ENCODE assay signal across 24 cellular contexts in genomic region chr17:80452173-80452915, GRCh38. TPM values are rescaled to one million over a fixed set of nuclear protein-coding genes. Genes with fewer than 3 reads are reported as not detected.
DNase-seq lines count a peak whose midpoint lies in the region; ATAC-seq, FAIRE-seq and TF ChIP-seq lines count a peak whose summit lies in the region.
"Had no signal": no experiment of that assay in that cellular context is flagged by ENCODE, and none has a peak within 500 bp of the region (broad histone marks: within the 10 kb centered on the region; RNA-seq: fewer than 3 reads in every experiment).

No MANE protein-coding gene starts in this region.

- H2AFZ ChIP-seq in HepG2 (ENCODE audit: low read length) (no peak overlapping the region), MM.1S (ENCODE audit: low read length) (no peak overlapping the region)
- H2AFZ ChIP-seq: parathyroid adenoma had no signal

- no peaks in the 10 kb centered on the region for H3K27me3 Mint-ChIP-seq in activated CD4-positive, alpha-beta T cell treated with anti-CD3 and anti-CD28 coated beads, Interleukin-2, amount 10 ng/mL, durations not matched to agents 24 days and 14 days
- peaks cover 3% of the 10 kb centered on the region for H3K27me3 Mint-ChIP-seq in activated T-helper 17 cell treated with anti-CD3 and anti-CD28 coated beads, Interleukin-2, amount 50 U/mL, for 72 hours

- H3K4me1 Mint-ChIP-seq in activated CD4-positive, alpha-beta T cell treated with anti-CD3 and anti-CD28 coated beads, Interleukin-2, amount 10 ng/mL, durations not matched to agents 24 days and 14 days = peaks cover 30% of the 10 kb centered on the region
- peaks cover 5% of the 10 kb centered on the region for H3K4me1 Mint-ChIP-seq in activated T-helper 17 cell treated with anti-CD3 and anti-CD28 coated beads, Interleukin-2, amount 50 U/mL, for 72 hours

- no peak overlapping the region for H3K4me3 Mint-ChIP-seq in activated CD4-positive, alpha-beta T cell treated with anti-CD3 and anti-CD28 coated beads, Interleukin-2, amount 10 ng/mL, durations not matched to agents 24 days and 14 days
- H3K4me3 Mint-ChIP-seq in activated T-helper 17 cell treated with anti-CD3 and anti-CD28 coated beads, Interleukin-2, amount 50 U/mL, for 72 hours = peak overlapping the region; percentile 92

- H3K79me2 ChIP-seq in HepG2 (ENCODE audit: insufficient read depth, low read length) (no peaks in the 10 kb centered on the region), MM.1S (ENCODE audit: low read length) (no peaks in the 10 kb centered on the region)
- H3K79me2 ChIP-seq: parathyroid adenoma had no signal

- no peak for ATAC-seq in activated T-helper 17 cell treated with anti-CD3 and anti-CD28 coated beads, Interleukin-2, amount 50 U/mL, for 72 hours (replicated peaks)
- ATAC-seq in HepG2 (no peak), GM21515 (IDR thresholded peaks at IDR 0.05; ENCODE audit: unreplicated experiment) (no peak)
- ATAC-seq: effector memory CD8-positive, alpha-beta T cell; heart left ventricle; sciatic nerve had no signal

- H3F3A ChIP-seq in MM.1S (ENCODE audit: insufficient read depth, low read length) = peaks cover 9% of the 10 kb centered on the region; the same call in 1 of the 2 replicates

- in situ Hi-C loops in HepG2 (cut with HindIII; ENCODE audit: extremely low pct_ligation_motif_present, low pct_unique_long_range_greater_than_20kb) = no loop called here

- TF ChIP-seq EP300 in HepG2 (IDR thresholded peaks at IDR 0.05; ENCODE audit: low read depth in 2 of 2, low read length in 2 of 2) = no peak
- no peak for TF ChIP-seq EP300 in HepG2 (CRISPR knock-in tag; IDR thresholded peaks at IDR 0.05; ENCODE audit: borderline replicate concordance)

- H3K9me3 Mint-ChIP-seq in activated CD4-positive, alpha-beta T cell treated with anti-CD3 and anti-CD28 coated beads, Interleukin-2, amount 10 ng/mL, durations not matched to agents 24 days and 14 days = no peaks in the 10 kb centered on the region
- no peaks in the 10 kb centered on the region for H3K9me3 Mint-ChIP-seq in activated T-helper 17 cell treated with anti-CD3 and anti-CD28 coated beads, Interleukin-2, amount 50 U/mL, for 72 hours
- H3K9me3 Mint-ChIP-seq: effector memory CD8-positive, alpha-beta T cell had no signal

- BruUV-seq in HepG2 (replicated peaks; lab: Mats Ljungman, UMichigan) = no TSS peak

- H3K27me3 ChIP-seq in HepG2 (ENCODE audit: control insufficient read depth in 1 of 2, insufficient read depth in 2 of 2, low read length in 2 of 2) (peaks cover 11 to 52% of the 10 kb centered on the region in 2 experiments; a peak in 4 of 5 replicates), MM.1S (replicated peaks; ENCODE audit: insufficient read depth, low read length) (peaks cover 79% of the 10 kb centered on the region)
- H3K27me3 ChIP-seq: heart left ventricle, tibial nerve had no signal

- H3K27ac ChIP-seq in HepG2 (ENCODE audit: extremely low read length, insufficient read depth, low read length) = no peak overlapping the region
- no peak overlapping the region for H3K27ac ChIP-seq in MM.1S (ENCODE audit: low read length)
- H3K27ac ChIP-seq: heart left ventricle, left ventricle myocardium inferior, parathyroid adenoma, tibial nerve had no signal

- H4K20me1 ChIP-seq in HepG2 (ENCODE audit: insufficient read depth, low read length) (no peaks in the 10 kb centered on the region), MM.1S (ENCODE audit: insufficient read depth, low read length) (no peaks in the 10 kb centered on the region)

- 47% methylated on average over 10 of the region's 14 CpGs for WGBS in HepG2 (ENCODE audit: low lambda C conversion rate)

- no peak overlapping the region for H3K4me3 ChIP-seq in HepG2 (replicated peaks in 1 of 3; ENCODE audit: insufficient read depth in 1 of 3, low read depth in 2 of 3, low read length in 3 of 3)
- H3K4me3 ChIP-seq in MM.1S (ENCODE audit: low read length) = no peak overlapping the region
- H3K4me3 ChIP-seq: heart left ventricle, left ventricle myocardium inferior, tibial nerve had no signal

- intact Hi-C loops in activated CD4-positive, alpha-beta T cell treated with anti-CD3 and anti-CD28 coated beads, Interleukin-2, amount 10 ng/mL, durations not matched to agents 24 days and 14 days (cut with micrococcal nuclease) = no loop called here
- intact Hi-C loops in HepG2 (cut with micrococcal nuclease; ENCODE audit: unreplicated experiment) = no loop called here

- TF ChIP-seq POLR2A in HepG2 (IDR thresholded peaks at IDR 0.05; ENCODE audit: insufficient read depth in 1 of 2, low read depth in 2 of 2, low read length in 2 of 2) = no peak

- H3K4me2 ChIP-seq in HepG2 (ENCODE audit: low read depth, low read length) = no peak overlapping the region
- H3K4me2 ChIP-seq in MM.1S (ENCODE audit: low read depth, low read length) = no peak overlapping the region

- peaks cover 37% of the 10 kb centered on the region for H3K4me1 ChIP-seq in HepG2 (ENCODE audit: insufficient read depth, low read length)
- H3K4me1 ChIP-seq in MM.1S (ENCODE audit: low read length) = peaks cover 10% of the 10 kb centered on the region

- DNase-seq in activated CD4-positive, alpha-beta T cell treated with anti-CD3 and anti-CD28 coated beads, Interleukin-2, amount 10 ng/mL, durations not matched to agents 24 days and 14 days = no peak
- no peak for DNase-seq in activated CD4-positive, alpha-beta T cell treated with anti-CD3 and anti-CD28 coated beads for 48 hours
- DNase-seq in HepG2 (ENCODE audit: low spot score) (no peak), OCI-M1 (lab: John Stamatoyannopoulos, UW) (no peak), DMS153 (lab: John Stamatoyannopoulos, UW) (no peak), MM.1S (no peak)
- DNase-seq: 8988T; activated CD4-positive, CD25-positive, alpha-beta regulatory T cell treated with anti-CD3 and anti-CD28 coated beads, Interleukin-2, amount 50 U/mL, for 72 hours; activated gamma-delta T cell treated with Interleukin-2 at 50 U/mL for 16 hours; amniotic stem cell; central memory CD4-positive, alpha-beta T cell; effector memory CD8-positive, alpha-beta T cell; heart left ventricle; left ventricle myocardium inferior; NCI-H187 treated with DMSO at 0.1 percent for 48 hours; NCI-H345; NK-92 treated with Interleukin-12 subunit alpha and Interleukin-12 subunit beta, amount 100 ng/mL, for 24 hours; stimulated activated naive CD4-positive, alpha-beta T cell had no signal

- H3K9me2 ChIP-seq in MM.1S (replicated peaks; ENCODE audit: insufficient read depth, low read length) = no peaks in the 10 kb centered on the region

- POLR2A ChIA-PET in HepG2 (lab: Yijun Ruan, JAX) = no interaction called here

- no peak for TF ChIP-seq RAD21 in HepG2 (CRISPR knock-in tag; IDR thresholded peaks at IDR 0.05)

- H3K27ac Mint-ChIP-seq in activated CD4-positive, alpha-beta T cell treated with anti-CD3 and anti-CD28 coated beads, Interleukin-2, amount 10 ng/mL, durations not matched to agents 24 days and 14 days = peak overlapping the region; percentile 2
- H3K27ac Mint-ChIP-seq in activated T-helper 17 cell treated with anti-CD3 and anti-CD28 coated beads, Interleukin-2, amount 50 U/mL, for 72 hours = peak overlapping the region; percentile 5

- H3K36me3 Mint-ChIP-seq in activated CD4-positive, alpha-beta T cell treated with anti-CD3 and anti-CD28 coated beads, Interleukin-2, amount 10 ng/mL, durations not matched to agents 24 days and 14 days (ENCODE audit: low read depth) = no peaks in the 10 kb centered on the region
- H3K36me3 Mint-ChIP-seq in activated T-helper 17 cell treated with anti-CD3 and anti-CD28 coated beads, Interleukin-2, amount 50 U/mL, for 72 hours (ENCODE audit: low read depth) = no peaks in the 10 kb centered on the region

- TF ChIP-seq CTCF in HepG2 (CRISPR knock-in tag; IDR thresholded peaks at IDR 0.05) (no peak), MM.1S (IDR thresholded peaks at IDR 0.05; ENCODE audit: low read length) (no peak)

- H3K36me3 ChIP-seq in HepG2 (replicated peaks in 1 of 2; ENCODE audit: control insufficient read depth in 1 of 2, insufficient read depth in 2 of 2, low read length in 2 of 2) (no peaks in the 10 kb centered on the region), MM.1S (replicated peaks; ENCODE audit: insufficient read depth, low read length) (no peaks in the 10 kb centered on the region)
- H3K36me3 ChIP-seq: heart left ventricle, left ventricle myocardium inferior, tibial nerve had no signal

- H3K9ac ChIP-seq in HepG2 (ENCODE audit: insufficient read depth, low read depth, low read length) (no peak overlapping the region), MM.1S (ENCODE audit: low read length) (no peak overlapping the region)
- H3K9ac ChIP-seq: parathyroid adenoma had no signal

- CTCF ChIA-PET in HepG2 (lab: Yijun Ruan, JAX; ENCODE audit: low intra/inter-chr PET ratio, low total read pairs) = no interaction called here

- FAIRE-seq in HepG2 (lab: Jason Lieb, UNC) = no peak
- FAIRE-seq: GM12891 had no signal

- no peaks in the 10 kb centered on the region for H3K9me3 ChIP-seq in HepG2 (ENCODE audit: low read length)
- H3K9me3 ChIP-seq in MM.1S (replicated peaks; ENCODE audit: insufficient read depth, low read length) = no peaks in the 10 kb centered on the region
- H3K9me3 ChIP-seq: heart left ventricle, left ventricle myocardium inferior, tibial nerve had no signal

RNA-seq across cellular contexts. Expression of gene NPTX1, which starts 24.1 kb away (rescaled TPM):
- total RNA-seq in activated CD4-positive, alpha-beta T cell treated with anti-CD3 and anti-CD28 coated beads, Interleukin-2, amount 10 ng/mL, durations not matched to agents 24 days and 14 days = 30.4 and 31.6 TPM in 2 replicates
- 10 to 100 TPM in 1 of 2 donors, 1 to 10 TPM in 1; 1.5 to 10.2 TPM for total RNA-seq in activated T-helper 17 cell treated with anti-CD3 and anti-CD28 coated beads, Interleukin-2, amount 50 U/mL, for 72 hours
- not detected in 2 replicates for total RNA-seq in HepG2 (2016; rRNA removed; fragmentation: Illumina TruSeq; extraction: Trizol)
- not detected in 2 replicates for total RNA-seq in HepG2 (2016; cell fraction: cytosol; rRNA removed; fragmentation: Illumina TruSeq; extraction: Trizol; ENCODE audit: low read depth)
- not detected in 2 replicates for total RNA-seq in HepG2 (2016; cell fraction: insoluble cytoplasmic fraction; rRNA removed; fragmentation: Illumina TruSeq; extraction: Trizol)
- total RNA-seq in HepG2 (2016; cell fraction: membrane; rRNA removed; fragmentation: Illumina TruSeq; extraction: Trizol) = not detected in 2 replicates
- total RNA-seq in HepG2 (2016; cell fraction: nucleus; rRNA removed; fragmentation: Illumina TruSeq; extraction: Trizol) = not detected in 2 replicates
- 0.01 TPM in 1 of 2 replicates, not detected in the other for polyA plus RNA-seq in HepG2 (2011; rRNA removed)
- not detected in 2 replicates for polyA plus RNA-seq in HepG2 (2011; cell fraction: cytosol; rRNA removed)
- polyA plus RNA-seq in HepG2 (2011; cell fraction: nucleus; rRNA removed) = not detected in 2 replicates
- polyA plus RNA-seq in HepG2 (2012) = not detected in 2 replicates
- not detected in 2 replicates for polyA plus RNA-seq in HepG2 (2016; cell fraction: cytosol; fragmentation: Illumina TruSeq; extraction: Trizol; ENCODE audit: low read depth)
- not detected in 2 replicates for polyA plus RNA-seq in HepG2 (2016; cell fraction: insoluble cytoplasmic fraction; fragmentation: Illumina TruSeq; extraction: Trizol; ENCODE audit: low read depth)
- polyA plus RNA-seq in HepG2 (2016; cell fraction: membrane; fragmentation: Illumina TruSeq; extraction: Trizol; ENCODE audit: low read depth) = not detected in 2 replicates
- polyA plus RNA-seq in HepG2 (2016; cell fraction: nucleus; fragmentation: Illumina TruSeq; extraction: Trizol; ENCODE audit: insufficient read depth, low read depth) = not detected in 2 replicates
- 17.0 TPM in 1 of 2 replicates, not detected in the other for polyA minus RNA-seq in HepG2 (2011; rRNA and poly(A)+ RNA removed; ENCODE audit: low replicate concordance)
- polyA minus RNA-seq in HepG2 (2011; cell fraction: cytosol; rRNA and poly(A)+ RNA removed) = 0.10 TPM in 1 of 2 replicates, not detected in the other
- 0.25 TPM in 1 of 2 replicates, not detected in the other for polyA minus RNA-seq in HepG2 (2011; cell fraction: nucleus; rRNA and poly(A)+ RNA removed)
- total RNA-seq: left ventricle myocardium inferior had no signal

RNA-seq across cellular contexts. Expression of gene ENDOV, which starts 37.4 kb away (rescaled TPM):
- 16.3 and 16.4 TPM in 2 replicates for total RNA-seq in activated CD4-positive, alpha-beta T cell treated with anti-CD3 and anti-CD28 coated beads, Interleukin-2, amount 10 ng/mL, durations not matched to agents 24 days and 14 days
- total RNA-seq in activated T-helper 17 cell treated with anti-CD3 and anti-CD28 coated beads, Interleukin-2, amount 50 U/mL, for 72 hours = 10 to 100 TPM in 1 of 2 donors, 1 to 10 TPM in 1; 9.7 to 20.1 TPM
- total RNA-seq in HepG2 (2016; rRNA removed; fragmentation: Illumina TruSeq; extraction: Trizol) = 15.1 and 16.0 TPM in 2 replicates
- total RNA-seq in HepG2 (2016; cell fraction: cytosol; rRNA removed; fragmentation: Illumina TruSeq; extraction: Trizol; ENCODE audit: low read depth) = 4.7 and 13.7 TPM in 2 replicates
- 13.4 and 18.2 TPM in 2 replicates for total RNA-seq in HepG2 (2016; cell fraction: insoluble cytoplasmic fraction; rRNA removed; fragmentation: Illumina TruSeq; extraction: Trizol)
- total RNA-seq in HepG2 (2016; cell fraction: membrane; rRNA removed; fragmentation: Illumina TruSeq; extraction: Trizol) = 11.1 and 11.3 TPM in 2 replicates
- total RNA-seq in HepG2 (2016; cell fraction: nucleus; rRNA removed; fragmentation: Illumina TruSeq; extraction: Trizol) = 12.0 and 13.2 TPM in 2 replicates
- polyA plus RNA-seq in HepG2 (2011; rRNA removed) = 17.1 and 19.8 TPM in 2 replicates
- 12.3 and 17.8 TPM in 2 replicates for polyA plus RNA-seq in HepG2 (2011; cell fraction: cytosol; rRNA removed)
- 45.5 and 45.6 TPM in 2 replicates for polyA plus RNA-seq in HepG2 (2011; cell fraction: nucleus; rRNA removed)
- polyA plus RNA-seq in HepG2 (2012) = 11.8 and 15.4 TPM in 2 replicates
- polyA plus RNA-seq in HepG2 (2016; cell fraction: cytosol; fragmentation: Illumina TruSeq; extraction: Trizol; ENCODE audit: low read depth) = 5.9 and 6.8 TPM in 2 replicates
- 13.7 and 14.0 TPM in 2 replicates for polyA plus RNA-seq in HepG2 (2016; cell fraction: insoluble cytoplasmic fraction; fragmentation: Illumina TruSeq; extraction: Trizol; ENCODE audit: low read depth)
- 8.4 and 8.6 TPM in 2 replicates for polyA plus RNA-seq in HepG2 (2016; cell fraction: membrane; fragmentation: Illumina TruSeq; extraction: Trizol; ENCODE audit: low read depth)
- 27.6 and 30.0 TPM in 2 replicates for polyA plus RNA-seq in HepG2 (2016; cell fraction: nucleus; fragmentation: Illumina TruSeq; extraction: Trizol; ENCODE audit: insufficient read depth, low read depth)
- polyA minus RNA-seq in HepG2 (2011; rRNA and poly(A)+ RNA removed; ENCODE audit: low replicate concordance) = 28.6 and 32.9 TPM in 2 replicates
- 5.3 and 7.2 TPM in 2 replicates for polyA minus RNA-seq in HepG2 (2011; cell fraction: cytosol; rRNA and poly(A)+ RNA removed)
- polyA minus RNA-seq in HepG2 (2011; cell fraction: nucleus; rRNA and poly(A)+ RNA removed) = 33.6 and 36.6 TPM in 2 replicates
